In the genomic region with DNA sequence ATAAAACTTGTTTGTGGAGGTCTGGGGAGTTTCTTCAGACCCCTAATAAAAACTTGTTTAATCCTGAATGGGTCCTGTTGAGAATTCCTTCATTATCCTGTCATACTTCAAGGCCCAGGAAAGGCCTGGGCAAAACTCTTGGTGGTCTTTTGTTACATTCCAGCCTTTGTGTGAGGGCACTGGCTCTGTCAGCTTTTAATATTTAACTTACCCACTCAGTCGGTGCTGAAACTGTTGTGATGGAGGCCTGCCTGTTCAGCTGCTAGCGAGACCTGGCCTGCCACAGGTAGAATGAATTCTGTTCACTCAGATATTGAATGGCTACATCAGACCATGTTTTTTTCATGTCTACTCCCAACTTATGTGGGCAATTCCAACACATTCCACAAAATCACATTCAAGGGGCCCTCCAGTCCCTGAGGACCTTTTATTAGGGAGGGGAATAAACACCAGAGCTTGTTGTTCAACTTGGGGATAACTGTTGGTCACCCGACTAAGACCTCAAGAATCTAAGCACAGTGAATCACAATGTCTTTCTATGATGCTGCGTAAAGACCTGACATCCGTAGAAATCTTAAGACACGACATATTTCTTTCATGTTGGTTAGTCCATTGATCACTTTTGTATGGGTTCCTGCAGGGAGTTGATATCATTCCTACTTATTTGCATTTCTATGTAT, we compare ENCODE assay signal across 32 cellular contexts. TPM values are rescaled to one million over a fixed set of nuclear protein-coding genes. Genes with fewer than 3 reads are reported as not detected.
"Had no signal": no experiment of that assay in that cellular context is flagged by ENCODE, and none has a peak within 500 bp of the region (broad histone marks: within the 10 kb centered on the region; RNA-seq: fewer than 3 reads in every experiment).

No MANE protein-coding gene starts in this region.

- DNase-seq: activated B cell treated with CpG ODN at 0.5 μM for 24 hours; activated CD4-positive, alpha-beta memory T cell treated with anti-CD3 and anti-CD28 coated beads for 36 hours; activated CD4-positive, alpha-beta T cell treated with anti-CD3 and anti-CD28 coated beads for 4 hours; activated CD4-positive, alpha-beta T cell treated with anti-CD3 and anti-CD28 coated beads, Interleukin-2, amount 10 ng/mL, durations not matched to agents 24 days and 14 days; activated CD4-positive, alpha-beta T cell treated with anti-CD3 and anti-CD28 coated beads, Interleukin-2, amount 50 U/mL, for 1 hour; activated CD4-positive, alpha-beta T cell treated with anti-CD3 and anti-CD28 coated beads, Interleukin-2, amount 50 U/mL, for 4 hours; activated CD4-positive, CD25-positive, alpha-beta regulatory T cell treated with anti-CD3 and anti-CD28 coated beads, Interleukin-2, amount 50 U/mL, for 72 hours; activated CD8-positive, alpha-beta memory T cell treated with anti-CD3 and anti-CD28 coated beads, Interleukin-2, amount 50 U/mL, for 4 hours; activated CD8-positive, alpha-beta T cell treated with anti-CD3 and anti-CD28 coated beads for 36 hours; activated effector memory CD4-positive, alpha-beta T cell treated with Interleukin-2 at 50 U/mL for 16 hours; activated gamma-delta T cell; activated naive CD4-positive, alpha-beta T cell treated with anti-CD3 and anti-CD28 coated beads, Interleukin-2, amount 10 ng/mL, durations not matched to agents 7 days and 5 days; activated naive CD4-positive, alpha-beta T cell treated with Interleukin-2 at 50 U/mL for 16 hours; activated naive CD8-positive, alpha-beta T cell treated with anti-CD3 and anti-CD28 coated beads, Interleukin-2, amount 10 ng/mL, durations not matched to agents 7 days and 5 days; activated naive CD8-positive, alpha-beta T cell treated with anti-CD3 and anti-CD28 coated beads, Interleukin-2, amount 50 U/mL, for 24 hours; activated T-cell treated with anti-CD3 and anti-CD28 coated beads, Interleukin-2, amount 50 U/mL, for 24 hours; activated T-cell treated with anti-CD3 and anti-CD28 coated beads, Interleukin-2, amount 50 U/mL, for 48 hours; amygdala; anterior cingulate cortex; caudate nucleus; cerebellar nuclear complex; T-helper 1 cell; T-helper 2 cell; T-helper 9 cell had no signal

- H3K27ac ChIP-seq: ascending aorta, cardiac muscle cell, VCaP had no signal

- H3K9me3 ChIP-seq: ascending aorta had no signal

- H3K4me1 ChIP-seq: ascending aorta had no signal

- ATAC-seq: activated CD8-positive, alpha-beta T cell treated with anti-CD3 and anti-CD28 coated beads for 36 hours; activated naive CD8-positive, alpha-beta T cell treated with anti-CD3 and anti-CD28 coated beads, Interleukin-2, amount 50 U/mL, for 24 hours had no signal

- H3K27me3 ChIP-seq: ascending aorta, cardiac muscle cell had no signal

- H3K4me3 ChIP-seq: ascending aorta, cardiac muscle cell had no signal

- H3K36me3 ChIP-seq: ascending aorta, cardiac muscle cell had no signal

RNA-seq across cellular contexts. Expression of gene NLRP8, which starts 12.5 kb away (rescaled TPM):
- total RNA-seq: activated B cell treated with CpG ODN at 0.5 μM for 24 hours; activated CD4-positive, alpha-beta memory T cell treated with anti-CD3 and anti-CD28 coated beads for 36 hours; activated CD4-positive, alpha-beta T cell treated with anti-CD3 and anti-CD28 coated beads, Interleukin-2, amount 10 ng/mL, durations not matched to agents 24 days and 14 days; activated CD8-positive, alpha-beta memory T cell treated with anti-CD3 and anti-CD28 coated beads for 36 hours; activated CD8-positive, alpha-beta T cell treated with anti-CD3 and anti-CD28 coated beads for 36 hours; activated naive CD8-positive, alpha-beta T cell treated with anti-CD3 and anti-CD28 coated beads, Interleukin-2, amount 10 ng/mL, durations not matched to agents 7 days and 5 days; activated T-helper 2 cell treated with anti-CD3 and anti-CD28 coated beads, Interferon-gamma antibody, Interleukin-2, Interleukin-4, amounts not matched to agents 10 μg/mL and 5 μg/mL and 100 μg/mL, durations not matched to agents 14 hours and 24 hours and 36 hours; ascending aorta; bronchial epithelial cell; cardiac muscle cell; chondrocyte had no signal
- polyA plus RNA-seq: adipose tissue, cardiac muscle cell had no signal

RNA-seq across cellular contexts. Expression of gene NLRP5, which starts 26.4 kb away (rescaled TPM):
- total RNA-seq: activated B cell treated with CpG ODN at 0.5 μM for 24 hours; activated CD4-positive, alpha-beta memory T cell treated with anti-CD3 and anti-CD28 coated beads for 36 hours; activated CD4-positive, alpha-beta T cell treated with anti-CD3 and anti-CD28 coated beads, Interleukin-2, amount 10 ng/mL, durations not matched to agents 24 days and 14 days; activated CD8-positive, alpha-beta memory T cell treated with anti-CD3 and anti-CD28 coated beads for 36 hours; activated CD8-positive, alpha-beta T cell treated with anti-CD3 and anti-CD28 coated beads for 36 hours; activated naive CD8-positive, alpha-beta T cell treated with anti-CD3 and anti-CD28 coated beads, Interleukin-2, amount 10 ng/mL, durations not matched to agents 7 days and 5 days; activated T-helper 2 cell treated with anti-CD3 and anti-CD28 coated beads, Interferon-gamma antibody, Interleukin-2, Interleukin-4, amounts not matched to agents 10 μg/mL and 5 μg/mL and 100 μg/mL, durations not matched to agents 14 hours and 24 hours and 36 hours; ascending aorta; bronchial epithelial cell; cardiac muscle cell; chondrocyte had no signal
- polyA plus RNA-seq: adipose tissue, cardiac muscle cell had no signal

RNA-seq across cellular contexts. Expression of gene NLRP13, which starts 28.0 kb away (rescaled TPM):
- total RNA-seq: activated B cell treated with CpG ODN at 0.5 μM for 24 hours; activated CD4-positive, alpha-beta memory T cell treated with anti-CD3 and anti-CD28 coated beads for 36 hours; activated CD4-positive, alpha-beta T cell treated with anti-CD3 and anti-CD28 coated beads, Interleukin-2, amount 10 ng/mL, durations not matched to agents 24 days and 14 days; activated CD8-positive, alpha-beta memory T cell treated with anti-CD3 and anti-CD28 coated beads for 36 hours; activated CD8-positive, alpha-beta T cell treated with anti-CD3 and anti-CD28 coated beads for 36 hours; activated naive CD8-positive, alpha-beta T cell treated with anti-CD3 and anti-CD28 coated beads, Interleukin-2, amount 10 ng/mL, durations not matched to agents 7 days and 5 days; activated T-helper 2 cell treated with anti-CD3 and anti-CD28 coated beads, Interferon-gamma antibody, Interleukin-2, Interleukin-4, amounts not matched to agents 10 μg/mL and 5 μg/mL and 100 μg/mL, durations not matched to agents 14 hours and 24 hours and 36 hours; ascending aorta; bronchial epithelial cell; cardiac muscle cell; chondrocyte had no signal
- polyA plus RNA-seq: adipose tissue, cardiac muscle cell had no signal
